In genomic region chr7:92697414-92697813, GRCh38 we compare ENCODE assay signal across 17 cellular contexts.
A peak's percentile ranks its signal among the peaks of the same experiment; 100 is the strongest.
DNase-seq lines count a peak whose midpoint lies in the region; ATAC-seq, FAIRE-seq and TF ChIP-seq lines count a peak whose summit lies in the region.
"Had no signal": no experiment of that assay in that cellular context is flagged by ENCODE, and none has a peak within 500 bp of the region (broad histone marks: within the 10 kb centered on the region; RNA-seq: fewer than 3 reads in every experiment).

No MANE protein-coding gene starts in this region.

- H3K4me3 ChIP-seq in astrocyte (ENCODE audit: insufficient read depth, low read depth, low read length): peak overlapping the region; percentile 2
- H3K4me3 ChIP-seq in mesendoderm (ENCODE audit: low read length): no peak overlapping the region
- H3K4me3 ChIP-seq: ovary had no signal

- no peak overlapping the region for H3K27ac Mint-ChIP-seq in activated CD4-positive, alpha-beta T cell treated with anti-CD3 and anti-CD28 coated beads, Interleukin-2, amount 10 ng/mL, durations not matched to agents 24 days and 14 days
- peak overlapping the region; percentile 82 for H3K27ac Mint-ChIP-seq in astrocyte (ENCODE audit: unreplicated experiment)
- H3K27ac Mint-ChIP-seq in activated naive CD4-positive, alpha-beta T cell treated with anti-CD3 and anti-CD28 coated beads, Interleukin-2, amount 50 U/mL, for 72 hours: no peak overlapping the region
- H3K27ac Mint-ChIP-seq: activated CD8-positive, alpha-beta T cell treated with anti-CD3 and anti-CD28 coated beads for 36 hours; activated T-helper 2 cell treated with anti-CD3 and anti-CD28 coated beads, Interferon-gamma antibody, Interleukin-2, Interleukin-4, amounts not matched to agents 10 μg/mL and 5 μg/mL and 100 μg/mL, durations not matched to agents 14 hours and 24 hours and 36 hours; memory B cell; stimulated activated naive CD8-positive, alpha-beta T cell treated with anti-CD3 and anti-CD28 coated beads, Interleukin-15, amount 100 ng/mL, for 72 hours had no signal

- H2BK15ac ChIP-seq in mesendoderm (replicated peaks; ENCODE audit: low read depth): no peak overlapping the region

- H3K36me3 ChIP-seq in astrocyte (ENCODE audit: insufficient read depth, low read length): no peaks in the 10 kb centered on the region
- H3K36me3 ChIP-seq in mesendoderm (ENCODE audit: control insufficient read depth, insufficient read depth, low read length): no peaks in the 10 kb centered on the region
- H3K36me3 ChIP-seq: ascending aorta, ovary had no signal

- peak overlapping the region; percentile 94 for H3K27ac ChIP-seq in astrocyte (ENCODE audit: low read depth, low read length)
- H3K27ac ChIP-seq in mesendoderm (ENCODE audit: low read depth, low read length): no peak overlapping the region
- H3K27ac ChIP-seq: ascending aorta, ovary had no signal

- no peak overlapping the region for H4K5ac ChIP-seq in mesendoderm (ENCODE audit: low read length)

- H3K9me3 Mint-ChIP-seq in activated CD4-positive, alpha-beta T cell treated with anti-CD3 and anti-CD28 coated beads, Interleukin-2, amount 10 ng/mL, durations not matched to agents 24 days and 14 days: peaks cover 4% of the 10 kb centered on the region
- no peaks in the 10 kb centered on the region for H3K9me3 Mint-ChIP-seq in astrocyte (ENCODE audit: unreplicated experiment)
- H3K9me3 Mint-ChIP-seq in activated naive CD4-positive, alpha-beta T cell treated with anti-CD3 and anti-CD28 coated beads, Interleukin-2, amount 50 U/mL, for 72 hours: peaks cover 2 to 6% of the 10 kb centered on the region in 2 donors
- H3K9me3 Mint-ChIP-seq: memory B cell had no signal

- H4K20me1 ChIP-seq in astrocyte (ENCODE audit: insufficient read depth, low read length): no peaks in the 10 kb centered on the region

- H3K27me3 ChIP-seq in astrocyte (ENCODE audit: insufficient read depth, low read length): no peaks in the 10 kb centered on the region
- no peaks in the 10 kb centered on the region for H3K27me3 ChIP-seq in mesendoderm (ENCODE audit: insufficient read depth, low read length, poor library complexity)
- H3K27me3 ChIP-seq: ascending aorta, ovary had no signal

- no peak overlapping the region for H3K56ac ChIP-seq in mesendoderm (ENCODE audit: low read length)

- peak overlapping the region; percentile 68 for H3K18ac ChIP-seq in mesendoderm (ENCODE audit: low read length)

- peak overlapping the region; percentile 88 for H3K9ac ChIP-seq in astrocyte (ENCODE audit: low read length)
- H3K9ac ChIP-seq in mesendoderm (ENCODE audit: low read length): no peak overlapping the region

- H3K23ac ChIP-seq in mesendoderm (ENCODE audit: low read length): no peak overlapping the region

- DNase-seq in activated CD4-positive, alpha-beta T cell treated with anti-CD3 and anti-CD28 coated beads, Interleukin-2, amount 10 ng/mL, durations not matched to agents 24 days and 14 days: peak; percentile 54
- no peak for DNase-seq in activated CD4-positive, alpha-beta T cell treated with anti-CD3 and anti-CD28 coated beads for 4 hours
- DNase-seq in astrocyte (ENCODE audit: low read depth) (peak; percentile 36), mesendoderm (no peak), superior temporal gyrus (ENCODE audit: extremely low spot score) (peak; percentile 39), COLO668 (lab: John Stamatoyannopoulos, UW; ENCODE audit: unreplicated experiment) (no peak)
- DNase-seq in activated naive CD4-positive, alpha-beta T cell treated with anti-CD3 and anti-CD28 coated beads, Interleukin-2, amount 50 U/mL, for 72 hours (ENCODE audit: low spot score in 2 of 2): no peak
- DNase-seq: 8988T; activated CD8-positive, alpha-beta T cell treated with anti-CD3 and anti-CD28 coated beads for 36 hours; KG1; NCI-H1694; ovary; stimulated activated naive CD8-positive, alpha-beta T cell treated with anti-CD3 and anti-CD28 coated beads, Interleukin-15, amount 100 ng/mL, for 72 hours had no signal

- H3K79me1 ChIP-seq in mesendoderm (ENCODE audit: low read length): no peaks in the 10 kb centered on the region

- peaks cover 57% of the 10 kb centered on the region for H3K4me1 ChIP-seq in astrocyte (ENCODE audit: insufficient read depth, low read length)
- no peaks in the 10 kb centered on the region for H3K4me1 ChIP-seq in mesendoderm (ENCODE audit: control insufficient read depth, low read depth, low read length)

- intact Hi-C loops in activated CD4-positive, alpha-beta T cell treated with anti-CD3 and anti-CD28 coated beads, Interleukin-2, amount 10 ng/mL, durations not matched to agents 24 days and 14 days (cut with micrococcal nuclease): loop anchor here (5.0 kb wide), 1 partner anchor 65 kb away; no protein-coding TSS in a partner anchor

- no peak for TF ChIP-seq CTCF in astrocyte (IDR thresholded peaks at IDR 0.05; ENCODE audit: insufficient read depth, low read depth, low read length)

- H3K4ac ChIP-seq in mesendoderm (ENCODE audit: low read depth, low read length): no peak overlapping the region

- FAIRE-seq in astrocyte (lab: Jason Lieb, UNC): no peak

- H3K9me3 ChIP-seq in astrocyte (ENCODE audit: insufficient read depth, low read depth, low read length): no peaks in the 10 kb centered on the region
- H3K9me3 ChIP-seq: ascending aorta, ovary had no signal

- H3K79me2 ChIP-seq in astrocyte (ENCODE audit: insufficient read depth, low read length) (peaks cover 66% of the 10 kb centered on the region), mesendoderm (ENCODE audit: control insufficient read depth, insufficient read depth, low read length) (no peaks in the 10 kb centered on the region)

- H3K36me3 Mint-ChIP-seq in activated CD4-positive, alpha-beta T cell treated with anti-CD3 and anti-CD28 coated beads, Interleukin-2, amount 10 ng/mL, durations not matched to agents 24 days and 14 days (ENCODE audit: low read depth): peaks cover 33% of the 10 kb centered on the region
- peaks cover 7% of the 10 kb centered on the region for H3K36me3 Mint-ChIP-seq in astrocyte (ENCODE audit: low read depth, unreplicated experiment)
- peaks cover 4 to 47% of the 10 kb centered on the region in 2 donors for H3K36me3 Mint-ChIP-seq in activated naive CD4-positive, alpha-beta T cell treated with anti-CD3 and anti-CD28 coated beads, Interleukin-2, amount 50 U/mL, for 72 hours
- H3K36me3 Mint-ChIP-seq: memory B cell had no signal

- H2AK5ac ChIP-seq in mesendoderm (ENCODE audit: low read length): no peak overlapping the region

- ATAC-seq in HG02852 (IDR thresholded peaks at IDR 0.05; ENCODE audit: unreplicated experiment): no peak
- no peak for ATAC-seq in activated naive CD4-positive, alpha-beta T cell treated with anti-CD3 and anti-CD28 coated beads, Interleukin-2, amount 50 U/mL, for 72 hours
- ATAC-seq: activated CD8-positive, alpha-beta T cell treated with anti-CD3 and anti-CD28 coated beads for 36 hours; stimulated activated naive CD8-positive, alpha-beta T cell treated with anti-CD3 and anti-CD28 coated beads, Interleukin-15, amount 100 ng/mL, for 72 hours had no signal

- no CpG with 5 or more reads among the region's 2 CpGs for WGBS in mesendoderm (ENCODE audit: extremely low coverage, insufficient coverage, low lambda C conversion rate)

- no peak overlapping the region for H2BK120ac ChIP-seq in mesendoderm (ENCODE audit: low read depth, low read length)

- H3K4me3 Mint-ChIP-seq in activated CD4-positive, alpha-beta T cell treated with anti-CD3 and anti-CD28 coated beads, Interleukin-2, amount 10 ng/mL, durations not matched to agents 24 days and 14 days: no peak overlapping the region
- no peak overlapping the region for H3K4me3 Mint-ChIP-seq in astrocyte (ENCODE audit: unreplicated experiment)
- H3K4me3 Mint-ChIP-seq: activated CD8-positive, alpha-beta T cell treated with anti-CD3 and anti-CD28 coated beads for 36 hours; memory B cell; stimulated activated naive CD8-positive, alpha-beta T cell treated with anti-CD3 and anti-CD28 coated beads, Interleukin-15, amount 100 ng/mL, for 72 hours had no signal

- H2BK5ac ChIP-seq in mesendoderm (ENCODE audit: low read length): no peak overlapping the region

- H4K8ac ChIP-seq in mesendoderm (ENCODE audit: low read depth, low read length): no peak overlapping the region

- peak overlapping the region; percentile 91 for H3K4me2 ChIP-seq in astrocyte (ENCODE audit: low read length)
- H3K4me2 ChIP-seq in mesendoderm (ENCODE audit: low read length): no peak overlapping the region

- no peak overlapping the region for H2AFZ ChIP-seq in astrocyte (ENCODE audit: low read depth, low read length)

- no peaks in the 10 kb centered on the region for H3K27me3 Mint-ChIP-seq in activated CD4-positive, alpha-beta T cell treated with anti-CD3 and anti-CD28 coated beads, Interleukin-2, amount 10 ng/mL, durations not matched to agents 24 days and 14 days
- no peaks in the 10 kb centered on the region for H3K27me3 Mint-ChIP-seq in astrocyte (ENCODE audit: low read depth, unreplicated experiment)
- H3K27me3 Mint-ChIP-seq: activated CD8-positive, alpha-beta T cell treated with anti-CD3 and anti-CD28 coated beads for 36 hours; memory B cell; stimulated activated naive CD8-positive, alpha-beta T cell treated with anti-CD3 and anti-CD28 coated beads, Interleukin-15, amount 100 ng/mL, for 72 hours had no signal

- H3K4me1 Mint-ChIP-seq in activated CD4-positive, alpha-beta T cell treated with anti-CD3 and anti-CD28 coated beads, Interleukin-2, amount 10 ng/mL, durations not matched to agents 24 days and 14 days: peaks cover 43% of the 10 kb centered on the region
- H3K4me1 Mint-ChIP-seq in astrocyte (ENCODE audit: low read depth, unreplicated experiment): peaks cover 56% of the 10 kb centered on the region
- H3K4me1 Mint-ChIP-seq: memory B cell had no signal

Comparison
In these comparisons a context has a peak if more than half of its experiments do, and no peak if none do; other contexts are left out.
1. DNase-seq: peak in activated CD4-positive, alpha-beta T cell treated with anti-CD3 and anti-CD28 coated beads, Interleukin-2, amount 10 ng/mL, durations not matched to agents 24 days and 14 days (single experiment), astrocyte (single experiment) and superior temporal gyrus (single experiment); none in activated CD4-positive, alpha-beta T cell treated with anti-CD3 and anti-CD28 coated beads for 4 hours (0 of 2), mesendoderm (single experiment), COLO668 (single experiment) and activated naive CD4-positive, alpha-beta T cell treated with anti-CD3 and anti-CD28 coated beads, Interleukin-2, amount 50 U/mL, for 72 hours (0 of 2).